In genomic region chrX:28659269-28659668, GRCh38 we compare ENCODE assay signal across 11 cellular contexts.
DNase-seq lines count a peak whose midpoint lies in the region; ATAC-seq and TF ChIP-seq lines count a peak whose summit lies in the region.
"Had no signal": no experiment of that assay in that cellular context is flagged by ENCODE, and none has a peak within 500 bp of the region (broad histone marks: within the 10 kb centered on the region; RNA-seq: fewer than 3 reads in every experiment).

No MANE protein-coding gene starts in this region.

- H3K9me3 ChIP-seq in WERI-Rb-1 (ENCODE audit: severe bottlenecking) (no peaks in the 10 kb centered on the region), right lobe of liver (no peaks in the 10 kb centered on the region), uterus (no peaks in the 10 kb centered on the region)
- H3K9me3 ChIP-seq: A549 had no signal

- no peaks in the 10 kb centered on the region for H3K4me1 ChIP-seq in right lobe of liver
- no peaks in the 10 kb centered on the region for H3K4me1 ChIP-seq in uterus
- H3K4me1 ChIP-seq: A549 had no signal

- H3K27ac ChIP-seq in WERI-Rb-1, result no peak overlapping the region
- H3K27ac ChIP-seq in right lobe of liver, result no peak overlapping the region
- H3K27ac ChIP-seq in uterus, result no peak overlapping the region
- H3K27ac ChIP-seq: A549 had no signal

- ATAC-seq in right lobe of liver, result peak in 1 of 4 donors; percentile 43
- no peak for ATAC-seq in activated CD4-positive, CD25-positive, alpha-beta regulatory T cell treated with anti-CD3 and anti-CD28 coated beads, Interleukin-2, amount 50 U/mL, for 24 hours
- ATAC-seq: A549 had no signal

- H3K27me3 ChIP-seq in WERI-Rb-1 (ENCODE audit: insufficient read depth, low read depth, severe bottlenecking) (no peaks in the 10 kb centered on the region), right lobe of liver (peaks cover 0 to 5% of the 10 kb centered on the region in 2 donors), uterus (no peaks in the 10 kb centered on the region)

- 58% methylated on average over 21 of the region's 23 CpGs for WGBS in right lobe of liver (ENCODE audit: insufficient coverage, low coverage, low lambda C conversion rate, missing lambda C conversion rate)

- H3K4me3 ChIP-seq in HFF-Myc (replicated peaks; ENCODE audit: low read depth, low read length) (no peak overlapping the region), WERI-Rb-1 (ENCODE audit: low read depth, low read length) (no peak overlapping the region), right lobe of liver (no peak overlapping the region), uterus (no peak overlapping the region)
- H3K4me3 ChIP-seq: A549 had no signal

- H3K36me3 ChIP-seq in WERI-Rb-1 (no peaks in the 10 kb centered on the region), right lobe of liver (no peaks in the 10 kb centered on the region), uterus (no peaks in the 10 kb centered on the region)

- DNase-seq in NCI-H2029 (lab: John Stamatoyannopoulos, UW) (peak; percentile 2), NCI-H2029 treated with DMSO at 0.1 percent for 48 hours (lab: John Stamatoyannopoulos, UW) (no peak), HFF-Myc (ENCODE audit: extremely low read depth, low read depth) (no peak), WERI-Rb-1 (no peak), right lobe of liver (peak in 1 of 3 donors; percentile 35), islet precursor cell (no peak), uterus (no peak)
- DNase-seq: nucleus accumbens, SHP77 treated with DMSO at 0.1 percent for 48 hours had no signal

- intact Hi-C loops in right lobe of liver (cut with DNase I) (no loop called here), uterus (cut with DNase I; ENCODE audit: low total_unique reads) (no loop called here)

- peak; percentile 6 for TF ChIP-seq CTCF in HFF-Myc (IDR thresholded peaks at IDR 0.05; ENCODE audit: low read depth, low read length, missing control alignments)
- TF ChIP-seq CTCF in WERI-Rb-1 (IDR thresholded peaks at IDR 0.05; ENCODE audit: low read depth, low read length), result peak; percentile 56
- TF ChIP-seq CTCF in right lobe of liver (IDR thresholded peaks at IDR 0.05), result peak; percentile 10 to 51 (median 37)
- TF ChIP-seq CTCF in uterus (IDR thresholded peaks at IDR 0.05), result no peak

- TF ChIP-seq POLR2A in right lobe of liver (IDR thresholded peaks at IDR 0.05) (no peak), uterus (IDR thresholded peaks at IDR 0.05) (no peak)

Comparison
In these comparisons a context has a peak if more than half of its experiments do, and no peak if none do; other contexts are left out.
1. CTCF ChIP-seq: peak in HFF-Myc (single experiment), WERI-Rb-1 (single experiment) and right lobe of liver (4 of 4); none in uterus (0 of 4).